ENCODE assay signal across 1 cellular context in the genomic region with DNA sequence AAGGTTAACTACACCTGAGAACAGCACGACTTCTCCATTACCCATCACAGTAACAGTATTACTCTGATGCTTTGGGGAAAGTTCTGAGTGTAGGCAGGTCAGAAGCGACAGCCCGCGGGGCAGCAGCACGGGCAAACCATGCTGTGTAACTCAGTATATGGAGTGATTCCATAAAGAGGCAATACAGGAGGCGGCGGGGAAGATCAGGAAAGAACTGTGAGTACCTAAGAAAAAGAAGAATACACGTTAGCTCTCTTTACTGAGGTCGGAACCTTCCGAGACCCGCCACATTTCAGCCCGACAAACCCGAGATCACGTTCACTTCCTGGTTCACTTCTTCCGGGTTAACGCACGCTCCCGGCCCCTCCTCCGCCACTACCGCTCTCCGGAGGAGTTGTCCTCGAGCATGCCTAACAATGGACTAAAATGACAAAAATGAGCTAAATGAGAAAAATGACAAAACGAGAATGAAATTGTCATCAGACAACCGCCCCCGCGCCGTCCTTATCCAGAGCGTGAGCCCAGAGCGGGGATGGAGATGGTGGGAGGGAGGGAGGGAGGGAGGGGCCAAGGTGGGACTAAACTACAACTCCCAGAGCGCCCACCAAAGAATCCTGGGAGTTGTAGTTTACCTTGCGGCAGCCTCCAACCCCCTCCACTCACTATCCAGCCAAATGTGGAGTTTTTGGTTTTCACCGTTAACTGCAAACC.
TF ChIP-seq lines count a peak whose summit lies in the region.

A gene with protein sequence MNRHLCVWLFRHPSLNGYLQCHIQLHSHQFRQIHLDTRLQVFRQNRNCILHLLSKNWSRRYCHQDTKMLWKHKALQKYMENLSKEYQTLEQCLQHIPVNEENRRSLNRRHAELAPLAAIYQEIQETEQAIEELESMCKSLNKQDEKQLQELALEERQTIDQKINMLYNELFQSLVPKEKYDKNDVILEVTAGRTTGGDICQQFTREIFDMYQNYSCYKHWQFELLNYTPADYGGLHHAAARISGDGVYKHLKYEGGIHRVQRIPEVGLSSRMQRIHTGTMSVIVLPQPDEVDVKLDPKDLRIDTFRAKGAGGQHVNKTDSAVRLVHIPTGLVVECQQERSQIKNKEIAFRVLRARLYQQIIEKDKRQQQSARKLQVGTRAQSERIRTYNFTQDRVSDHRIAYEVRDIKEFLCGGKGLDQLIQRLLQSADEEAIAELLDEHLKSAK (minus strand): TSS at position 316 of the 711 bp plus-strand sequence. CDS start 2,669 bp downstream, outside the sequence.

TF ChIP-seq in K562, 482 proteins besides CTCF, POLR2A, EP300 and RAD21 (continued from another document and continues in another):
- TF ChIP-seq RERE (CRISPR knock-in tag; IDR thresholded peaks at IDR 0.05; ENCODE audit: borderline replicate concordance), result no peak
- peak; percentile 75 for TF ChIP-seq MTA2 (IDR thresholded peaks at IDR 0.05; ENCODE audit: low read depth)
- TF ChIP-seq BMI1 (IDR thresholded peaks at IDR 0.05; ENCODE audit: low read length), result no peak
- TF ChIP-seq ZNF431 (CRISPR knock-in tag; IDR thresholded peaks at IDR 0.05), result no peak
- no peak for TF ChIP-seq E2F3 (CRISPR knock-in tag; IDR thresholded peaks at IDR 0.05)
- no peak for TF ChIP-seq ATF2 (CRISPR knock-in tag; IDR thresholded peaks at IDR 0.05)
- no peak for TF ChIP-seq ZNF146 (CRISPR knock-in tag; IDR thresholded peaks at IDR 0.05; ENCODE audit: unreplicated experiment)
- no peak for TF ChIP-seq PHF21A (IDR thresholded peaks at IDR 0.05; ENCODE audit: borderline replicate concordance, low read depth)
- no peak for TF ChIP-seq GATAD2B (IDR thresholded peaks at IDR 0.05; ENCODE audit: borderline replicate concordance)
- TF ChIP-seq HDAC8 (tag; IDR thresholded peaks at IDR 0.05), result no peak
- TF ChIP-seq RBM39 (optimal IDR thresholded peaks at IDR 0.05; ENCODE audit: low read depth, low read length), result no peak
- TF ChIP-seq SMAD2 (IDR thresholded peaks at IDR 0.05; ENCODE audit: low read depth, low read length), result no peak
- TF ChIP-seq POLR2AphosphoS2 (IDR thresholded peaks at IDR 0.05; ENCODE audit: low read length), result no peak
- TF ChIP-seq MAX (CRISPR knock-in tag; IDR thresholded peaks at IDR 0.05), result no peak
- no peak for TF ChIP-seq KLF6 (CRISPR knock-in tag; IDR thresholded peaks at IDR 0.05; ENCODE audit: borderline replicate concordance)
- TF ChIP-seq HLTF (IDR thresholded peaks at IDR 0.05), result no peak
- no peak for TF ChIP-seq STAG1 (CRISPR knock-in tag; IDR thresholded peaks at IDR 0.05; ENCODE audit: borderline replicate concordance)
- peak; percentile 67 for TF ChIP-seq TAF1 (IDR thresholded peaks at IDR 0.05; ENCODE audit: control insufficient read depth, extremely low read depth, insufficient read depth, low read length, severe bottlenecking)
- TF ChIP-seq, protein P1, sequence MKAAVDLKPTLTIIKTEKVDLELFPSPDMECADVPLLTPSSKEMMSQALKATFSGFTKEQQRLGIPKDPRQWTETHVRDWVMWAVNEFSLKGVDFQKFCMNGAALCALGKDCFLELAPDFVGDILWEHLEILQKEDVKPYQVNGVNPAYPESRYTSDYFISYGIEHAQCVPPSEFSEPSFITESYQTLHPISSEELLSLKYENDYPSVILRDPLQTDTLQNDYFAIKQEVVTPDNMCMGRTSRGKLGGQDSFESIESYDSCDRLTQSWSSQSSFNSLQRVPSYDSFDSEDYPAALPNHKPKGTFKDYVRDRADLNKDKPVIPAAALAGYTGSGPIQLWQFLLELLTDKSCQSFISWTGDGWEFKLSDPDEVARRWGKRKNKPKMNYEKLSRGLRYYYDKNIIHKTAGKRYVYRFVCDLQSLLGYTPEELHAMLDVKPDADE (conservative IDR thresholded peaks at IDR 0.05; ENCODE audit: control insufficient read depth, low read depth, low read length), result peak; percentile 84
- no peak for TF ChIP-seq ZNF592 (IDR thresholded peaks at IDR 0.05)
- TF ChIP-seq FIP1L1 (IDR thresholded peaks at IDR 0.05; ENCODE audit: low read depth, low read length, poor library complexity, severe bottlenecking), result no peak
- TF ChIP-seq GMEB1 (CRISPR knock-in tag; IDR thresholded peaks at IDR 0.05), result peak; percentile 41; the same call in 1 of the 2 replicates
- no peak for TF ChIP-seq SMAD3 (CRISPR knock-in tag; conservative IDR thresholded peaks at IDR 0.05)
- TF ChIP-seq, protein P2, sequence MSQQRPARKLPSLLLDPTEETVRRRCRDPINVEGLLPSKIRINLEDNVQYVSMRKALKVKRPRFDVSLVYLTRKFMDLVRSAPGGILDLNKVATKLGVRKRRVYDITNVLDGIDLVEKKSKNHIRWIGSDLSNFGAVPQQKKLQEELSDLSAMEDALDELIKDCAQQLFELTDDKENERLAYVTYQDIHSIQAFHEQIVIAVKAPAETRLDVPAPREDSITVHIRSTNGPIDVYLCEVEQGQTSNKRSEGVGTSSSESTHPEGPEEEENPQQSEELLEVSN (IDR thresholded peaks at IDR 0.05; ENCODE audit: borderline replicate concordance in 1 of 2, extremely low read depth in 1 of 2, insufficient read depth in 1 of 2, insufficient read length in 1 of 2, low read depth in 1 of 2, low read length in 1 of 2, poor library complexity in 1 of 2, severe bottlenecking in 1 of 2), result no peak
- TF ChIP-seq TSHZ1 (CRISPR knock-in tag; IDR thresholded peaks at IDR 0.05), result no peak
- no peak for TF ChIP-seq MTA3 (IDR thresholded peaks at IDR 0.05; ENCODE audit: borderline replicate concordance)
- TF ChIP-seq GABPA (tag; conservative IDR thresholded peaks at IDR 0.05; ENCODE audit: low read depth), result peak; percentile 99
- TF ChIP-seq CBFB (CRISPR knock-in tag; IDR thresholded peaks at IDR 0.05), result no peak
- no peak for TF ChIP-seq TOE1 (IDR thresholded peaks at IDR 0.05; ENCODE audit: borderline replicate concordance)
- no peak for TF ChIP-seq TOE1 (CRISPR knock-in tag; IDR thresholded peaks at IDR 0.05; ENCODE audit: borderline replicate concordance, low read depth)
- no peak for TF ChIP-seq NCOA4 (IDR thresholded peaks at IDR 0.05; ENCODE audit: partially characterized antibody)
- no peak for TF ChIP-seq ZFP1 (CRISPR knock-in tag; IDR thresholded peaks at IDR 0.05)
- TF ChIP-seq XRCC5 (IDR thresholded peaks at IDR 0.05; ENCODE audit: low read depth, low read length), result no peak
- TF ChIP-seq XRCC3 (IDR thresholded peaks at IDR 0.05), result no peak
- no peak for TF ChIP-seq SRSF3 (IDR thresholded peaks at IDR 0.05; ENCODE audit: insufficient read depth, low read length)
- no peak for TF ChIP-seq ZNF354B (CRISPR knock-in tag; IDR thresholded peaks at IDR 0.05)
- no peak for TF ChIP-seq NFIX (CRISPR knock-in tag; IDR thresholded peaks at IDR 0.05; ENCODE audit: low read depth)
- no peak for TF ChIP-seq ELF4 (CRISPR knock-in tag; IDR thresholded peaks at IDR 0.05)
